8 cellular contexts compared by ENCODE assay signal in the genomic region with DNA sequence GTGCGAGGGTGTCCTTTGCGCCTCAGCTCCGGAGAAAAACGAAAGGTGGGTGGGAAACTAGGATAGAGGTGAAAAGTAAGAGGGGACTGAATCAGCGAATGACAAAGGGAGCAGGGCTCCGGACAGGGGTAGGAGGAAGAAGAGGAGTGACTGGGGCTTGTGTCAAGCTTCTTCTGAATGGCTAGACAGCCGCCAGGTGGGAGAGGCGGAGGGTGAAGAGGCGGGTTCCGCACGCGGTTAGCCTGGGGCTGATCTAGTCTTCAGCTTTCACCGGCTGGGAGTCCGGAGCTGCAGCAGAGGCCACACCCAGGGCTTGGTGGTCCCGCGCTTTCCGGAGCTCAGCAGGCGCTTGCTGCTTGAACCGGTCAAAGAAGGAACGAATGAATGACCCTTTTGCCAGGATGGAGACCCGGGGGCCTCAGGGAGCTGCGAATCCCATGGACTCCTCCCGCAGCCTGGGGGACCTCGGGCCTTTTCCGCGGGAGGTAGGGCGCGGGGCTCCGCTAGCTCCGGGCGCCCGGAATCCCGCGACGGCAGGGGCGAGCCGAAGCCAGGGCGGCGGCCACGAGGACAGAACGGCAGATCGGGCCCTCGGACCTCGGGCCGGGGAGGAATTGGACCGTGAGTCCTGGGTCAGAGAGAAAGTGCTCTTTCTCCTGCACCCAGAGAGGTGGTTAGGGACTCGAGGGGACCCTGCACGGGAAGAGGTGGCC. TPM values are rescaled to one million over a fixed set of nuclear protein-coding genes. Genes with fewer than 3 reads are reported as not detected.
DNase-seq lines count a peak whose midpoint lies in the region; FAIRE-seq and TF ChIP-seq lines count a peak whose summit lies in the region.

A gene (plus strand): TSS at position 256 of the 713 bp plus-strand sequence. CDS start 125 bp downstream, at position 381.

- H3K4me1 ChIP-seq in parathyroid adenoma, result peaks cover 2% of the 10 kb centered on the region

- no peaks in the 10 kb centered on the region for H3K79me2 ChIP-seq in parathyroid adenoma

- DNase-seq in GM12892 (ENCODE audit: insufficient read length), result peak; percentile 25
- peak; percentile 27 for DNase-seq in H54 (ENCODE audit: insufficient read length, low spot score)
- DNase-seq in KBM-7, result peak; percentile 88
- DNase-seq in activated CD8-positive, alpha-beta memory T cell treated with anti-CD3 and anti-CD28 coated beads, Interleukin-2, amount 50 U/mL, for 48 hours, result peak; percentile 60
- no peak for DNase-seq in fibroblast of the aortic adventitia (ENCODE audit: low read depth)
- no peak for DNase-seq in amniotic stem cell (lab: John Stamatoyannopoulos, UW)
- no peak for DNase-seq in amygdala (lab: John Stamatoyannopoulos, UW)

- peak within 1 kb of the TSS; percentile 76 for H3K4me2 ChIP-seq in parathyroid adenoma (ENCODE audit: low read length)

- TF ChIP-seq CTCF in fibroblast of the aortic adventitia (IDR thresholded peaks at IDR 0.05; ENCODE audit: insufficient read depth, low read length) (no peak), parathyroid adenoma (IDR thresholded peaks at IDR 0.05) (no peak)

- H3K27ac ChIP-seq in parathyroid adenoma, result no peak within 1 kb of the TSS

- FAIRE-seq in GM12892 (lab: Jason Lieb, UNC), result no peak
- FAIRE-seq in H54 (lab: Jason Lieb, UNC), result peak; percentile 75

- peak within 1 kb of the TSS; percentile 65 for H2AFZ ChIP-seq in parathyroid adenoma

- in situ Hi-C loops in KBM-7 (cut with MboI; ENCODE audit: low pct_unique_long_range_greater_than_20kb, low sequenced_read_pairs), result no loop called here

- no peaks in the 10 kb centered on the region for H3K27me3 ChIP-seq in parathyroid adenoma (ENCODE audit: control insufficient read depth, insufficient read depth, low read length)

- H3K4me3 ChIP-seq in fibroblast of the aortic adventitia (ENCODE audit: low read depth, low read length) (peak within 1 kb of the TSS; percentile 55), parathyroid adenoma (ENCODE audit: low read depth, low read length) (peak within 1 kb of the TSS; percentile 39)

- H3K9ac ChIP-seq in parathyroid adenoma, result no peak within 1 kb of the TSS

- no peaks in the 10 kb centered on the region for H3K36me3 ChIP-seq in parathyroid adenoma (ENCODE audit: control insufficient read depth, insufficient read depth, low read length)

- no peaks in the 10 kb centered on the region for H3K9me3 ChIP-seq in parathyroid adenoma (ENCODE audit: control insufficient read depth, low read length)

- TF ChIP-seq POLR2A in GM12892 (IDR thresholded peaks at IDR 0.05; ENCODE audit: low read depth, low read length) (no peak), H54 (IDR thresholded peaks at IDR 0.05; ENCODE audit: low read depth, low read length) (no peak)

RNA-seq across cellular contexts. Expression of the gene that starts here (rescaled TPM):
- not detected for polyA plus RNA-seq in GM12892 (2012; ENCODE audit: missing spikeins)
- total RNA-seq in fibroblast of the aortic adventitia (ENCODE audit: low replicate concordance), result 0.57 and 5.7 TPM in 2 replicates

Comparison
In these comparisons a context has a peak if more than half of its experiments do, and no peak if none do; other contexts are left out.
1. DNase-seq: peak in GM12892 (single experiment), H54 (single experiment), KBM-7 (single experiment) and activated CD8-positive, alpha-beta memory T cell treated with anti-CD3 and anti-CD28 coated beads, Interleukin-2, amount 50 U/mL, for 48 hours (single experiment); none in fibroblast of the aortic adventitia (single experiment), amniotic stem cell (single experiment) and amygdala (0 of 56).